8 cellular contexts compared by ENCODE assay signal in the genomic region with DNA sequence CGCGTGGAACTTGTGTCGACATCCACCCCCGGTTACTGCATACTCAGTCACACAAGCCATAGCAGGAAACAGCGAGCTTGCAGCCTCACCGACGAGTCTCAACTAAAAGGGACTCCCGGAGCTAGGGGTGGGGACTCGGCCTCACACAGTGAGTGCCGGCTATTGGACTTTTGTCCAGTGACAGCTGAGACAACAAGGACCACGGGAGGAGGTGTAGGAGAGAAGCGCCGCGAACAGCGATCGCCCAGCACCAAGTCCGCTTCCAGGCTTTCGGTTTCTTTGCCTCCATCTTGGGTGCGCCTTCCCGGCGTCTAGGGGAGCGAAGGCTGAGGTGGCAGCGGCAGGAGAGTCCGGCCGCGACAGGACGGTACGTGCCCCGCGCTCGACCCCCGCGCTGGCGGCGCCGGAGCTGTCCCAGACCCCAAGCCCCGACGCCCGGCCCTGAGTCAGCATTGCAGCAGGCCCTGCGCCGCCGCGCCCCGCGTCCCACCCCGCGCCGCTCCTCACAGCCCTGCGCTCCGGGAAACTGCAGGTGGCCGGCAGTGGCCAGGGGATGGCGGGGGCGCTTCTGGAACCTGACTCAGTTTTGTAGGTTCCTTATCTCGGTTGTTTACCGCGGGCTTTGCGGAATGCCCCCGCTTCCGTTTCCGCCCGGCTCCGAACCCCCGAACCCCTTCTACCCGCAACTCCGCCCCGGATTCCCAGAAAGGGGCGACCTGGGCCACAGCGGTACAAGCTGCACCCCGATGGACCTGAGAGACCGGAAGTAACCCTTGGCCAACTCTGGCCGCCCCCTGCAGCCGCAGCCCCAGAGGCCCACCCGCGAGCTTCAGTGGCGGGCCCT. TPM values are rescaled to one million over a fixed set of nuclear protein-coding genes. Genes with fewer than 3 reads are reported as not detected.
DNase-seq lines count a peak whose midpoint lies in the region; ATAC-seq and TF ChIP-seq lines count a peak whose summit lies in the region.

A gene (plus strand): TSS at position 50 of the 844 bp plus-strand sequence. CDS start 13,702 bp downstream, outside the sequence.

- peak; percentile 40 for ATAC-seq in GM21528 (IDR thresholded peaks at IDR 0.05; ENCODE audit: low FRiP score, unreplicated experiment)

- peaks cover 12% of the 10 kb centered on the region for H3K4me1 Mint-ChIP-seq in neural crest cell

- peak within 1 kb of the TSS; percentile 92 for H3K27ac Mint-ChIP-seq in neural crest cell (ENCODE audit: unreplicated experiment)

- no peak for TF ChIP-seq RAD21 in Ishikawa (IDR thresholded peaks at IDR 0.05; ENCODE audit: low read depth)

- no peak for TF ChIP-seq EP300 in Ishikawa (IDR thresholded peaks at IDR 0.05; ENCODE audit: borderline replicate concordance)

- H3K36me3 Mint-ChIP-seq in neural crest cell (ENCODE audit: low read depth): no peaks in the 10 kb centered on the region

- DNase-seq in DMS153 treated with DMSO at 0.1 percent for 48 hours (lab: John Stamatoyannopoulos, UW; ENCODE audit: unreplicated experiment): peak; percentile 36
- DNase-seq in SHP77 (lab: John Stamatoyannopoulos, UW): peak; percentile 69 to 74
- DNase-seq in activated effector memory CD4-positive, alpha-beta T cell treated with anti-CD3 and anti-CD28 coated beads, Interleukin-2, amount 50 U/mL, for 16 hours: peak; percentile 93
- DNase-seq in fibroblast of the conjunctiva (ENCODE audit: low read depth): peak; percentile 49
- peak; percentile 17 for DNase-seq in neural crest cell (ENCODE audit: low read depth, low spot score)
- DNase-seq in stromal cell of bone marrow (ENCODE audit: low read depth): peak; percentile 53

- TF ChIP-seq CTCF in neural crest cell (conservative IDR thresholded peaks at IDR 0.05): no peak

- H3K4me3 Mint-ChIP-seq in neural crest cell: peak within 1 kb of the TSS; percentile 90

- no peaks in the 10 kb centered on the region for H3K9me3 Mint-ChIP-seq in neural crest cell

- H3K27me3 Mint-ChIP-seq in neural crest cell (ENCODE audit: low read depth): no peaks in the 10 kb centered on the region

TF ChIP-seq in Ishikawa, 13 proteins besides CTCF, POLR2A, EP300 and RAD21:
- TF ChIP-seq TCF12 (IDR thresholded peaks at IDR 0.05; ENCODE audit: low read depth) (peak; percentile 33; the same call in 1 of the 2 replicates), TEAD4 (IDR thresholded peaks at IDR 0.05) (0 out of 2 replicates have a peak, but pooled peaks have one; percentile 30), NFIC (IDR thresholded peaks at IDR 0.05) (peak; percentile 7; the same call in 1 of the 2 replicates), CEBPB (IDR thresholded peaks at IDR 0.05) (no peak), YY1 (IDR thresholded peaks at IDR 0.05; ENCODE audit: low read depth) (peak; percentile 82), TAF1 (IDR thresholded peaks at IDR 0.05; ENCODE audit: low read depth) (peak; percentile 12; the same call in 1 of the 2 replicates), FOXM1 (IDR thresholded peaks at IDR 0.05; ENCODE audit: borderline replicate concordance, low read depth) (peak; percentile 31; the same call in 1 of the 2 replicates), EGR1 (IDR thresholded peaks at IDR 0.05) (0 out of 2 replicates have a peak, but pooled peaks have one; percentile 27), CREB1 (IDR thresholded peaks at IDR 0.05; ENCODE audit: low read depth) (no peak), ZBTB7A (IDR thresholded peaks at IDR 0.05; ENCODE audit: low read depth) (peak; percentile 73)
- TF ChIP-seq, protein P1, sequence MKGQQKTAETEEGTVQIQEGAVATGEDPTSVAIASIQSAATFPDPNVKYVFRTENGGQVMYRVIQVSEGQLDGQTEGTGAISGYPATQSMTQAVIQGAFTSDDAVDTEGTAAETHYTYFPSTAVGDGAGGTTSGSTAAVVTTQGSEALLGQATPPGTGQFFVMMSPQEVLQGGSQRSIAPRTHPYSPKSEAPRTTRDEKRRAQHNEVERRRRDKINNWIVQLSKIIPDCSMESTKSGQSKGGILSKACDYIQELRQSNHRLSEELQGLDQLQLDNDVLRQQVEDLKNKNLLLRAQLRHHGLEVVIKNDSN (IDR thresholded peaks at IDR 0.05): no peak
- TF ChIP-seq, protein P2, sequence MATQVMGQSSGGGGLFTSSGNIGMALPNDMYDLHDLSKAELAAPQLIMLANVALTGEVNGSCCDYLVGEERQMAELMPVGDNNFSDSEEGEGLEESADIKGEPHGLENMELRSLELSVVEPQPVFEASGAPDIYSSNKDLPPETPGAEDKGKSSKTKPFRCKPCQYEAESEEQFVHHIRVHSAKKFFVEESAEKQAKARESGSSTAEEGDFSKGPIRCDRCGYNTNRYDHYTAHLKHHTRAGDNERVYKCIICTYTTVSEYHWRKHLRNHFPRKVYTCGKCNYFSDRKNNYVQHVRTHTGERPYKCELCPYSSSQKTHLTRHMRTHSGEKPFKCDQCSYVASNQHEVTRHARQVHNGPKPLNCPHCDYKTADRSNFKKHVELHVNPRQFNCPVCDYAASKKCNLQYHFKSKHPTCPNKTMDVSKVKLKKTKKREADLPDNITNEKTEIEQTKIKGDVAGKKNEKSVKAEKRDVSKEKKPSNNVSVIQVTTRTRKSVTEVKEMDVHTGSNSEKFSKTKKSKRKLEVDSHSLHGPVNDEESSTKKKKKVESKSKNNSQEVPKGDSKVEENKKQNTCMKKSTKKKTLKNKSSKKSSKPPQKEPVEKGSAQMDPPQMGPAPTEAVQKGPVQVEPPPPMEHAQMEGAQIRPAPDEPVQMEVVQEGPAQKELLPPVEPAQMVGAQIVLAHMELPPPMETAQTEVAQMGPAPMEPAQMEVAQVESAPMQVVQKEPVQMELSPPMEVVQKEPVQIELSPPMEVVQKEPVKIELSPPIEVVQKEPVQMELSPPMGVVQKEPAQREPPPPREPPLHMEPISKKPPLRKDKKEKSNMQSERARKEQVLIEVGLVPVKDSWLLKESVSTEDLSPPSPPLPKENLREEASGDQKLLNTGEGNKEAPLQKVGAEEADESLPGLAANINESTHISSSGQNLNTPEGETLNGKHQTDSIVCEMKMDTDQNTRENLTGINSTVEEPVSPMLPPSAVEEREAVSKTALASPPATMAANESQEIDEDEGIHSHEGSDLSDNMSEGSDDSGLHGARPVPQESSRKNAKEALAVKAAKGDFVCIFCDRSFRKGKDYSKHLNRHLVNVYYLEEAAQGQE (IDR thresholded peaks at IDR 0.05; ENCODE audit: low read depth): no peak
- TF ChIP-seq, protein P3, sequence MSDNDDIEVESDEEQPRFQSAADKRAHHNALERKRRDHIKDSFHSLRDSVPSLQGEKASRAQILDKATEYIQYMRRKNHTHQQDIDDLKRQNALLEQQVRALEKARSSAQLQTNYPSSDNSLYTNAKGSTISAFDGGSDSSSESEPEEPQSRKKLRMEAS (IDR thresholded peaks at IDR 0.05): peak; percentile 47; the same call in 1 of the 2 replicates
TF ChIP-seq in Ishikawa: peak in this region for 9.

RNA-seq across cellular contexts. Expression of the gene that starts here (rescaled TPM):
- total RNA-seq in neural crest cell: 14.4 and 16.7 TPM in 2 replicates

Comparison
In these comparisons a context has a peak if more than half of its experiments do, and no peak if none do; other contexts are left out.
1. Peak in every context shown above with its lines: DNase-seq and ATAC-seq.
2. DNase-seq: peak in every context shown above with its lines; median percentile 93 in activated effector memory CD4-positive, alpha-beta T cell treated with anti-CD3 and anti-CD28 coated beads, Interleukin-2, amount 50 U/mL, for 16 hours; 72 in SHP77; 53 in stromal cell of bone marrow; 49 in fibroblast of the conjunctiva; 36 in DMS153 treated with DMSO at 0.1 percent for 48 hours; 17 in neural crest cell.